Comparison of ENCODE assay signal across 25 cellular contexts in genomic region chr1:212153635-212154034, GRCh38.
"Had no signal": no experiment of that assay in that cellular context is flagged by ENCODE, and none has a peak within 500 bp of the region (broad histone marks: within the 10 kb centered on the region; RNA-seq: fewer than 3 reads in every experiment).

No MANE protein-coding gene starts in this region.

- DNase-seq: activated B cell treated with CpG ODN at 0.5 μM for 24 hours; activated CD4-positive, alpha-beta T cell treated with anti-CD3 and anti-CD28 coated beads for 1 hour; activated CD4-positive, alpha-beta T cell treated with anti-CD3 and anti-CD28 coated beads, Interleukin-2, amount 10 ng/mL, durations not matched to agents 24 days and 14 days; activated CD4-positive, alpha-beta T cell treated with anti-CD3 and anti-CD28 coated beads, Interleukin-2, amount 50 U/mL, for 48 hours; activated CD8-positive, alpha-beta memory T cell treated with anti-CD3 and anti-CD28 coated beads for 24 hours; activated effector memory CD4-positive, alpha-beta T cell treated with anti-CD3 and anti-CD28 coated beads, Interleukin-2, amount 50 U/mL, for 16 hours; activated naive CD4-positive, alpha-beta T cell treated with Interleukin-2 at 50 U/mL for 16 hours; activated naive CD8-positive, alpha-beta T cell treated with anti-CD3 and anti-CD28 coated beads, Interleukin-2, amount 50 U/mL, for 24 hours; activated T-cell treated with anti-CD3 and anti-CD28 coated beads, Interleukin-2, amount 50 U/mL, for 4 hours; amniotic stem cell; body of pancreas; central memory CD4-positive, alpha-beta T cell; KG1; MG63; NCI-H1105 treated with DMSO at 0.1 percent for 48 hours; NCI-H146; NCI-H187 treated with DMSO at 0.1 percent for 48 hours; NCI-H2081 treated with DMSO at 0.1 percent for 48 hours; NCI-H446; NCI-H524; PC-9; SHP77 treated with DMSO at 0.1 percent for 48 hours; T-helper 1 cell had no signal

- H3K27ac Mint-ChIP-seq: activated B cell treated with CpG ODN at 0.5 μM for 24 hours; activated CD4-positive, alpha-beta T cell treated with anti-CD3 and anti-CD28 coated beads, Interleukin-2, amount 10 ng/mL, durations not matched to agents 24 days and 14 days; activated naive CD4-positive, alpha-beta T cell treated with anti-CD3 and anti-CD28 coated beads, Interleukin-2, amount 50 U/mL, for 72 hours; activated naive CD8-positive, alpha-beta T cell treated with anti-CD3 and anti-CD28 coated beads, Interleukin-2, amount 50 U/mL, for 24 hours had no signal

- H3K4me3 ChIP-seq: ascending aorta, body of pancreas, MG63, PC-9 had no signal

- ATAC-seq: activated naive CD4-positive, alpha-beta T cell treated with anti-CD3 and anti-CD28 coated beads, Interleukin-2, amount 50 U/mL, for 72 hours; activated naive CD8-positive, alpha-beta T cell treated with anti-CD3 and anti-CD28 coated beads, Interleukin-2, amount 50 U/mL, for 24 hours; activated T-cell treated with anti-CD3 and anti-CD28 coated beads, Interleukin-2, amount 50 U/mL, for 4 hours; body of pancreas had no signal

- H3K4me1 ChIP-seq: ascending aorta, body of pancreas had no signal

- H3K36me3 ChIP-seq: ascending aorta, MG63 had no signal

- H3K27ac ChIP-seq: ascending aorta, body of pancreas, PC-9 had no signal

- H3K4me1 Mint-ChIP-seq: activated B cell treated with CpG ODN at 0.5 μM for 24 hours; activated naive CD8-positive, alpha-beta T cell treated with anti-CD3 and anti-CD28 coated beads, Interleukin-2, amount 50 U/mL, for 24 hours had no signal

- H3K9me3 Mint-ChIP-seq: activated CD4-positive, alpha-beta T cell treated with anti-CD3 and anti-CD28 coated beads, Interleukin-2, amount 10 ng/mL, durations not matched to agents 24 days and 14 days; activated naive CD4-positive, alpha-beta T cell treated with anti-CD3 and anti-CD28 coated beads, Interleukin-2, amount 50 U/mL, for 72 hours; activated naive CD8-positive, alpha-beta T cell treated with anti-CD3 and anti-CD28 coated beads, Interleukin-2, amount 50 U/mL, for 24 hours; activated T-cell treated with anti-CD3 and anti-CD28 coated beads, Interleukin-2, amount 50 U/mL, for 4 hours had no signal

- H3K27me3 ChIP-seq: ascending aorta, body of pancreas, MG63 had no signal

- H3K4me3 Mint-ChIP-seq: activated B cell treated with CpG ODN at 0.5 μM for 24 hours; activated CD4-positive, alpha-beta T cell treated with anti-CD3 and anti-CD28 coated beads, Interleukin-2, amount 10 ng/mL, durations not matched to agents 24 days and 14 days; activated naive CD8-positive, alpha-beta T cell treated with anti-CD3 and anti-CD28 coated beads, Interleukin-2, amount 50 U/mL, for 24 hours; activated T-cell treated with anti-CD3 and anti-CD28 coated beads, Interleukin-2, amount 50 U/mL, for 4 hours had no signal

- H3K9me3 ChIP-seq: ascending aorta, body of pancreas, MG63 had no signal

- H3K27me3 Mint-ChIP-seq: activated B cell treated with CpG ODN at 0.5 μM for 24 hours; activated CD4-positive, alpha-beta T cell treated with anti-CD3 and anti-CD28 coated beads, Interleukin-2, amount 10 ng/mL, durations not matched to agents 24 days and 14 days; activated naive CD8-positive, alpha-beta T cell treated with anti-CD3 and anti-CD28 coated beads, Interleukin-2, amount 50 U/mL, for 24 hours had no signal

- H3K36me3 Mint-ChIP-seq: activated naive CD4-positive, alpha-beta T cell treated with anti-CD3 and anti-CD28 coated beads, Interleukin-2, amount 50 U/mL, for 72 hours had no signal
